Comparison of ENCODE assay signal across 3 cellular contexts in the genomic region with DNA sequence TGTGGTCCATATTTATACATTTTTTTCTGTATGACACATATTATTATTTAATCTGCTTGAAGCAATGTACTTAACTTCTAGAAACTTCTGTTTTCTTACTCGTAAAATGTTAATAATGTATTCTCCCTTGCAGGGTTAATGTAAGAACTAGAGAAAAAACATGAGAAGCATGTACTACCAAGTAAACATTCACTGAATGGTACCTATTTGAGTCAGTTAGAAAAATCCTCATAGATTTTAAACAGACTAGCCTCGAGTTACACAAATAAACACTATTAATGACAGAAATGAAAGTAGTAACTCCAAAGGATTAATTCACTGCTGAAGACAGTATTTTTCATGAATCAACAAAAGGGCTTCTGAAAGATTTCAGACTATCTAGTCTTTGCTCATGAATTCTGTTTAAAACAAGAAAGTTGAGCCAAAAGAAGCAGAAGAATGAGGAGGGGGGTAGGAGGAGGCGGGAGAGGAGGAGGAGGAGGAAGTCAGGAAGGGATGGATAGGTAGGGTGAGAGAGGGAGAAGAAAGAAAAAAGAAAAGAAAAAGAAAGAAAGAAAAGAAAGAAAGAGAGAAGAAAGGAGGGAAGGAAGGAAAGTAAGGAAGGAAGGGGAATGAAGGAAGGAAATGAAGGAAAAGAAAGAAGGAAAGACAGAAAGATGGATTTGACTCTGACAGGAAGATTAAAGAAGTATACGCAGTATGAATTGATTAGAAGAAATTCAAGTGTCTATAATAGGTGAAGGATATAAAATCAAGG.
TF ChIP-seq lines count a peak whose summit lies in the region.

No MANE protein-coding gene starts in this region.

TF ChIP-seq in A549, 52 proteins besides CTCF, POLR2A, EP300 and RAD21:
- TF ChIP-seq SREBF2 (IDR thresholded peaks at IDR 0.05) (no peak), RARB (CRISPR knock-in tag; IDR thresholded peaks at IDR 0.05) (no peak), RFX5 (IDR thresholded peaks at IDR 0.05) (no peak)
- TF ChIP-seq, protein P1, sequence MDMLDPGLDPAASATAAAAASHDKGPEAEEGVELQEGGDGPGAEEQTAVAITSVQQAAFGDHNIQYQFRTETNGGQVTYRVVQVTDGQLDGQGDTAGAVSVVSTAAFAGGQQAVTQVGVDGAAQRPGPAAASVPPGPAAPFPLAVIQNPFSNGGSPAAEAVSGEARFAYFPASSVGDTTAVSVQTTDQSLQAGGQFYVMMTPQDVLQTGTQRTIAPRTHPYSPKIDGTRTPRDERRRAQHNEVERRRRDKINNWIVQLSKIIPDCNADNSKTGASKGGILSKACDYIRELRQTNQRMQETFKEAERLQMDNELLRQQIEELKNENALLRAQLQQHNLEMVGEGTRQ (IDR thresholded peaks at IDR 0.05) = no peak

TF ChIP-seq in IMR-90, 13 proteins besides CTCF, POLR2A, EP300 and RAD21:
- TF ChIP-seq CHD1 (IDR thresholded peaks at IDR 0.05; ENCODE audit: low read depth, low read length) (no peak), BHLHE40 (IDR thresholded peaks at IDR 0.05; ENCODE audit: low read depth, low read length) (no peak), MAFK (IDR thresholded peaks at IDR 0.05; ENCODE audit: low read depth, low read length) (no peak), SMC3 (IDR thresholded peaks at IDR 0.05; ENCODE audit: low read depth, low read length) (no peak)

TF ChIP-seq in K562, 482 proteins besides CTCF, POLR2A, EP300 and RAD21 (continues in another document):
- TF ChIP-seq EP400 (IDR thresholded peaks at IDR 0.05) (peak; percentile 15; the same call in 1 of the 2 replicates), BRD9 (IDR thresholded peaks at IDR 0.05; ENCODE audit: low read depth, partially characterized antibody) (peak; percentile 34), MTA1 (IDR thresholded peaks at IDR 0.05; ENCODE audit: borderline replicate concordance) (peak; percentile 60; the same call in 1 of the 2 replicates), NCOA4 (IDR thresholded peaks at IDR 0.05; ENCODE audit: partially characterized antibody) (peak; percentile 51), MTA2 (IDR thresholded peaks at IDR 0.05; ENCODE audit: low read depth) (peak; percentile 45; the same call in 1 of the 2 replicates), EHMT2 (IDR thresholded peaks at IDR 0.05) (peak; percentile 58), HDAC1 (IDR thresholded peaks at IDR 0.05) (peak in 1 of 2 experiments; percentile 32; a peak in 2 of 4 replicates), THRAP3 (IDR thresholded peaks at IDR 0.05; ENCODE audit: borderline replicate concordance) (peak; percentile 87; the same call in 1 of the 2 replicates), EWSR1 (IDR thresholded peaks at IDR 0.05; ENCODE audit: borderline replicate concordance, low read depth, partially characterized antibody) (no peak), MCM7 (IDR thresholded peaks at IDR 0.05) (peak in 1 of 2 experiments; percentile 34; a peak in 1 of 4 replicates), KDM1A (IDR thresholded peaks at IDR 0.05) (0 out of 4 replicates have a peak, but pooled peaks of 1 of the 2 experiments have one; percentile 13), C11orf30 (IDR thresholded peaks at IDR 0.05; ENCODE audit: low read depth) (no peak), CC2D1A (IDR thresholded peaks at IDR 0.05) (peak; percentile 43; the same call in 1 of the 2 replicates), FOXK2 (conservative IDR thresholded peaks at IDR 0.05 in 1 of 2, IDR thresholded peaks at IDR 0.05 in 1 of 2; ENCODE audit: low read depth in 2 of 2) (0 out of 4 replicates have a peak, but pooled peaks of 1 of the 2 experiments have one; percentile 11), EGR1 (conservative IDR thresholded peaks at IDR 0.05) (peak; percentile 36), MEF2D (tag; conservative IDR thresholded peaks at IDR 0.05; ENCODE audit: low read depth) (no peak), ZNF583 (CRISPR knock-in tag; IDR thresholded peaks at IDR 0.05) (no peak), MBD2 (IDR thresholded peaks at IDR 0.05; ENCODE audit: borderline replicate concordance, low read depth) (no peak), DPF2 (IDR thresholded peaks at IDR 0.05) (no peak), TAF9B (IDR thresholded peaks at IDR 0.05; ENCODE audit: partially characterized antibody) (peak; percentile 22), ARID2 (IDR thresholded peaks at IDR 0.05) (no peak), LARP7 (IDR thresholded peaks at IDR 0.05) (peak; percentile 83; the same call in 1 of the 2 replicates), GATAD2A (IDR thresholded peaks at IDR 0.05) (0 out of 2 replicates have a peak, but pooled peaks have one; percentile 35), NBN (IDR thresholded peaks at IDR 0.05; ENCODE audit: low read depth) (0 out of 2 replicates have a peak, but pooled peaks have one; percentile 21), TRIM24 (IDR thresholded peaks at IDR 0.05) (0 out of 4 replicates have a peak, but pooled peaks of 1 of the 2 experiments have one; percentile 12), ARNT (IDR thresholded peaks at IDR 0.05) (peak in 1 of 2 experiments; percentile 45; a peak in 1 of 4 replicates), MXI1 (IDR thresholded peaks at IDR 0.05; ENCODE audit: low read depth, low read length) (no peak), HLTF (IDR thresholded peaks at IDR 0.05) (peak; percentile 65; the same call in 1 of the 2 replicates), ILK (tag; IDR thresholded peaks at IDR 0.05; ENCODE audit: borderline replicate concordance, low read depth) (no peak)
- TF ChIP-seq, protein P2, sequence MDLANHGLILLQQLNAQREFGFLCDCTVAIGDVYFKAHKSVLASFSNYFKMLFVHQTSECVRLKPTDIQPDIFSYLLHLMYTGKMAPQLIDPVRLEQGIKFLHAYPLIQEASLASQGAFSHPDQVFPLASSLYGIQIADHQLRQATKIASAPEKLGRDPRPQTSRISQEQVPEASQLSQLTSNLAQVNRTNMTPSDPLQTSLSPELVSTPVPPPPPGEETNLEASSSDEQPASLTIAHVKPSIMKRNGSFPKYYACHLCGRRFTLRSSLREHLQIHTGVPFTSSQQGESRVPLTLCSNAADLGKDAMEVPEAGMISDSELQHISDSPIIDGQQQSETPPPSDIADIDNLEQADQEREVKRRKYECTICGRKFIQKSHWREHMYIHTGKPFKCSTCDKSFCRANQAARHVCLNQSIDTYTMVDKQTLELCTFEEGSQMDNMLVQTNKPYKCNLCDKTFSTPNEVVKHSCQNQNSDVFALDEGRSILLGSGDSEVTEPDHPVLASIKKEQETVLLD (IDR thresholded peaks at IDR 0.05) = peak; percentile 56; the same call in 1 of the 2 replicates
- TF ChIP-seq, protein P3, sequence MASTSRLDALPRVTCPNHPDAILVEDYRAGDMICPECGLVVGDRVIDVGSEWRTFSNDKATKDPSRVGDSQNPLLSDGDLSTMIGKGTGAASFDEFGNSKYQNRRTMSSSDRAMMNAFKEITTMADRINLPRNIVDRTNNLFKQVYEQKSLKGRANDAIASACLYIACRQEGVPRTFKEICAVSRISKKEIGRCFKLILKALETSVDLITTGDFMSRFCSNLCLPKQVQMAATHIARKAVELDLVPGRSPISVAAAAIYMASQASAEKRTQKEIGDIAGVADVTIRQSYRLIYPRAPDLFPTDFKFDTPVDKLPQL (IDR thresholded peaks at IDR 0.05; ENCODE audit: extremely low read depth, insufficient read length) = no peak
- TF ChIP-seq, protein P4, sequence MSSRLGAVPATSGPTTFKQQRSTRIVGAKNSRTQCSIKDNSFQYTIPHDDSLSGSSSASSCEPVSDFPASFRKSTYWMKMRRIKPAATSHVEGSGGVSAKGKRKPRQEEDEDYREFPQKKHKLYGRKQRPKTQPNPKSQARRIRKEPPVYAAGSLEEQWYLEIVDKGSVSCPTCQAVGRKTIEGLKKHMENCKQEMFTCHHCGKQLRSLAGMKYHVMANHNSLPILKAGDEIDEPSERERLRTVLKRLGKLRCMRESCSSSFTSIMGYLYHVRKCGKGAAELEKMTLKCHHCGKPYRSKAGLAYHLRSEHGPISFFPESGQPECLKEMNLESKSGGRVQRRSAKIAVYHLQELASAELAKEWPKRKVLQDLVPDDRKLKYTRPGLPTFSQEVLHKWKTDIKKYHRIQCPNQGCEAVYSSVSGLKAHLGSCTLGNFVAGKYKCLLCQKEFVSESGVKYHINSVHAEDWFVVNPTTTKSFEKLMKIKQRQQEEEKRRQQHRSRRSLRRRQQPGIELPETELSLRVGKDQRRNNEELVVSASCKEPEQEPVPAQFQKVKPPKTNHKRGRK (tag; IDR thresholded peaks at IDR 0.05) = peak; percentile 81
- TF ChIP-seq, protein P5, sequence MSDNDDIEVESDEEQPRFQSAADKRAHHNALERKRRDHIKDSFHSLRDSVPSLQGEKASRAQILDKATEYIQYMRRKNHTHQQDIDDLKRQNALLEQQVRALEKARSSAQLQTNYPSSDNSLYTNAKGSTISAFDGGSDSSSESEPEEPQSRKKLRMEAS (CRISPR knock-in tag; IDR thresholded peaks at IDR 0.05) = no peak
- TF ChIP-seq, protein P6, sequence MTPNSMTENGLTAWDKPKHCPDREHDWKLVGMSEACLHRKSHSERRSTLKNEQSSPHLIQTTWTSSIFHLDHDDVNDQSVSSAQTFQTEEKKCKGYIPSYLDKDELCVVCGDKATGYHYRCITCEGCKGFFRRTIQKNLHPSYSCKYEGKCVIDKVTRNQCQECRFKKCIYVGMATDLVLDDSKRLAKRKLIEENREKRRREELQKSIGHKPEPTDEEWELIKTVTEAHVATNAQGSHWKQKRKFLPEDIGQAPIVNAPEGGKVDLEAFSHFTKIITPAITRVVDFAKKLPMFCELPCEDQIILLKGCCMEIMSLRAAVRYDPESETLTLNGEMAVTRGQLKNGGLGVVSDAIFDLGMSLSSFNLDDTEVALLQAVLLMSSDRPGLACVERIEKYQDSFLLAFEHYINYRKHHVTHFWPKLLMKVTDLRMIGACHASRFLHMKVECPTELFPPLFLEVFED (CRISPR knock-in tag; conservative IDR thresholded peaks at IDR 0.05) = 0 out of 2 replicates have a peak, but pooled peaks have one; percentile 50
- TF ChIP-seq, protein P7, sequence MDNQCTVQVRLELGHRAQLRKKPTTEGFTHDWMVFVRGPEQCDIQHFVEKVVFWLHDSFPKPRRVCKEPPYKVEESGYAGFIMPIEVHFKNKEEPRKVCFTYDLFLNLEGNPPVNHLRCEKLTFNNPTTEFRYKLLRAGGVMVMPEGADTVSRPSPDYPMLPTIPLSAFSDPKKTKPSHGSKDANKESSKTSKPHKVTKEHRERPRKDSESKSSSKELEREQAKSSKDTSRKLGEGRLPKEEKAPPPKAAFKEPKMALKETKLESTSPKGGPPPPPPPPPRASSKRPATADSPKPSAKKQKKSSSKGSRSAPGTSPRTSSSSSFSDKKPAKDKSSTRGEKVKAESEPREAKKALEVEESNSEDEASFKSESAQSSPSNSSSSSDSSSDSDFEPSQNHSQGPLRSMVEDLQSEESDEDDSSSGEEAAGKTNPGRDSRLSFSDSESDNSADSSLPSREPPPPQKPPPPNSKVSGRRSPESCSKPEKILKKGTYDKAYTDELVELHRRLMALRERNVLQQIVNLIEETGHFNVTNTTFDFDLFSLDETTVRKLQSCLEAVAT (IDR thresholded peaks at IDR 0.05) = peak; percentile 21 to 67; a peak in 1 of 4 replicates
- TF ChIP-seq, protein P8, sequence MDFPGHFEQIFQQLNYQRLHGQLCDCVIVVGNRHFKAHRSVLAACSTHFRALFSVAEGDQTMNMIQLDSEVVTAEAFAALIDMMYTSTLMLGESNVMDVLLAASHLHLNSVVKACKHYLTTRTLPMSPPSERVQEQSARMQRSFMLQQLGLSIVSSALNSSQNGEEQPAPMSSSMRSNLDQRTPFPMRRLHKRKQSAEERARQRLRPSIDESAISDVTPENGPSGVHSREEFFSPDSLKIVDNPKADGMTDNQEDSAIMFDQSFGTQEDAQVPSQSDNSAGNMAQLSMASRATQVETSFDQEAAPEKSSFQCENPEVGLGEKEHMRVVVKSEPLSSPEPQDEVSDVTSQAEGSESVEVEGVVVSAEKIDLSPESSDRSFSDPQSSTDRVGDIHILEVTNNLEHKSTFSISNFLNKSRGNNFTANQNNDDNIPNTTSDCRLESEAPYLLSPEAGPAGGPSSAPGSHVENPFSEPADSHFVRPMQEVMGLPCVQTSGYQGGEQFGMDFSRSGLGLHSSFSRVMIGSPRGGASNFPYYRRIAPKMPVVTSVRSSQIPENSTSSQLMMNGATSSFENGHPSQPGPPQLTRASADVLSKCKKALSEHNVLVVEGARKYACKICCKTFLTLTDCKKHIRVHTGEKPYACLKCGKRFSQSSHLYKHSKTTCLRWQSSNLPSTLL (IDR thresholded peaks at IDR 0.05) = no peak; the same call in 1 of the 2 replicates
- TF ChIP-seq, protein P9, sequence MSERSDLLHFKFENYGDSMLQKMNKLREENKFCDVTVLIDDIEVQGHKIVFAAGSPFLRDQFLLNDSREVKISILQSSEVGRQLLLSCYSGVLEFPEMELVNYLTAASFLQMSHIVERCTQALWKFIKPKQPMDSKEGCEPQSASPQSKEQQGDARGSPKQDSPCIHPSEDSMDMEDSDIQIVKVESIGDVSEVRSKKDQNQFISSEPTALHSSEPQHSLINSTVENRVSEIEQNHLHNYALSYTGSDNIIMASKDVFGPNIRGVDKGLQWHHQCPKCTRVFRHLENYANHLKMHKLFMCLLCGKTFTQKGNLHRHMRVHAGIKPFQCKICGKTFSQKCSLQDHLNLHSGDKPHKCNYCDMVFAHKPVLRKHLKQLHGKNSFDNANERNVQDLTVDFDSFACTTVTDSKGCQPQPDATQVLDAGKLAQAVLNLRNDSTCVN (CRISPR knock-in tag; IDR thresholded peaks at IDR 0.05) = peak; percentile 13; the same call in 1 of the 2 replicates
- TF ChIP-seq, protein P10, sequence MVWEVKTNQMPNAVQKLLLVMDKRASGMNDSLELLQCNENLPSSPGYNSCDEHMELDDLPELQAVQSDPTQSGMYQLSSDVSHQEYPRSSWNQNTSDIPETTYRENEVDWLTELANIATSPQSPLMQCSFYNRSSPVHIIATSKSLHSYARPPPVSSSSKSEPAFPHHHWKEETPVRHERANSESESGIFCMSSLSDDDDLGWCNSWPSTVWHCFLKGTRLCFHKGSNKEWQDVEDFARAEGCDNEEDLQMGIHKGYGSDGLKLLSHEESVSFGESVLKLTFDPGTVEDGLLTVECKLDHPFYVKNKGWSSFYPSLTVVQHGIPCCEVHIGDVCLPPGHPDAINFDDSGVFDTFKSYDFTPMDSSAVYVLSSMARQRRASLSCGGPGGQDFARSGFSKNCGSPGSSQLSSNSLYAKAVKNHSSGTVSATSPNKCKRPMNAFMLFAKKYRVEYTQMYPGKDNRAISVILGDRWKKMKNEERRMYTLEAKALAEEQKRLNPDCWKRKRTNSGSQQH (CRISPR knock-in tag; IDR thresholded peaks at IDR 0.05) = 0 out of 2 replicates have a peak, but pooled peaks have one; percentile 30
